ENCODE assay signal across 8 cellular contexts in genomic region chr12:6613776-6614512, GRCh38. TPM values are rescaled to one million over a fixed set of nuclear protein-coding genes. Genes with fewer than 3 reads are reported as not detected.
DNase-seq lines count a peak whose midpoint lies in the region; ATAC-seq and TF ChIP-seq lines count a peak whose summit lies in the region.

No MANE protein-coding gene starts in this region.

- no peaks in the 10 kb centered on the region for H3K9me3 Mint-ChIP-seq in osteocyte (ENCODE audit: unreplicated experiment)

- no peaks in the 10 kb centered on the region for H3K27me3 Mint-ChIP-seq in osteocyte (ENCODE audit: unreplicated experiment)

- peaks cover 36% of the 10 kb centered on the region for H3K4me1 Mint-ChIP-seq in osteocyte (ENCODE audit: unreplicated experiment)

- no peak for TF ChIP-seq CTCF in osteocyte (IDR thresholded peaks at IDR 0.05)

- intact Hi-C loops in left cardiac atrium (cut with DNase I), result loop anchor here (10.0 kb wide), 2 partner anchors 81 to 211 kb away; partner anchors contain the start of genes GPR162 (in 2 of the 2) and P3H3 (in 2 of the 2)

- H3K27me3 ChIP-seq in MG63, result no peaks in the 10 kb centered on the region

- H3K4me3 Mint-ChIP-seq in osteocyte (ENCODE audit: unreplicated experiment), result no peak overlapping the region

- peak overlapping the region; percentile 95 for H3K27ac Mint-ChIP-seq in osteocyte (ENCODE audit: unreplicated experiment)

- ATAC-seq in left cardiac atrium (peak; percentile 88 to 92), GM21390 (IDR thresholded peaks at IDR 0.05; ENCODE audit: unreplicated experiment) (no peak), HG03571 (IDR thresholded peaks at IDR 0.05; ENCODE audit: unreplicated experiment) (no peak)

- H3K36me3 Mint-ChIP-seq in osteocyte (ENCODE audit: unreplicated experiment), result no peaks in the 10 kb centered on the region

- H3K9me3 ChIP-seq in MG63, result no peaks in the 10 kb centered on the region; the same call in 1 of the 2 replicates

- no peaks in the 10 kb centered on the region for H3K36me3 ChIP-seq in MG63

- DNase-seq in GF-D8 (lab: John Stamatoyannopoulos, UW) (peak; percentile 97), MG63 (peak; percentile 98), RPMI7951 (ENCODE audit: low read depth) (peak; percentile 99), astrocyte of the hippocampus (ENCODE audit: low read depth, low spot score) (peak; percentile 95), left cardiac atrium (peak; percentile 91), osteocyte (ENCODE audit: extremely low spot score, unreplicated experiment) (peak; percentile 96)

- H3K4me3 ChIP-seq in MG63, result 0 out of 2 replicates have a peak overlapping the region, but pooled peaks have one; percentile 20

RNA-seq across cellular contexts. Expression of gene CHD4, which starts 6.8 kb away (rescaled TPM):
- total RNA-seq in MG63 (2014; rRNA removed; shearing (Covaris generic); ENCODE audit: low replicate concordance), result 155 and 166 TPM in 2 replicates
- total RNA-seq in RPMI7951 (2014; rRNA removed; shearing (Covaris generic)), result 167 and 180 TPM in 2 replicates
- total RNA-seq in left cardiac atrium (100 to 1,000 TPM; 117 to 151 TPM), osteocyte (348 and 351 TPM in 2 replicates)

RNA-seq across cellular contexts. Expression of gene LPAR5, which starts 21.8 kb away (rescaled TPM):
- 0.03 TPM in 1 of 2 replicates, not detected in the other for total RNA-seq in MG63 (2014; rRNA removed; shearing (Covaris generic); ENCODE audit: low replicate concordance)
- total RNA-seq in RPMI7951 (2014; rRNA removed; shearing (Covaris generic)), result not detected in 2 replicates
- total RNA-seq in left cardiac atrium (1 to 10 TPM; 1.8 to 2.9 TPM), osteocyte (0.32 and 0.50 TPM in 2 replicates)

RNA-seq across cellular contexts. Expression of gene ACRBP, which starts 33.3 kb away (rescaled TPM):
- total RNA-seq in MG63 (2014; rRNA removed; shearing (Covaris generic); ENCODE audit: low replicate concordance), result not detected in 2 replicates
- total RNA-seq in RPMI7951 (2014; rRNA removed; shearing (Covaris generic)), result 0.48 TPM in 1 of 2 replicates, not detected in the other
- total RNA-seq in left cardiac atrium (under 1 TPM; 0.60 to 0.88 TPM), osteocyte (0.73 and 1.0 TPM in 2 replicates)

RNA-seq across cellular contexts. Expression of gene NOP2, which starts 45.9 kb away (rescaled TPM):
- total RNA-seq in MG63 (2014; rRNA removed; shearing (Covaris generic); ENCODE audit: low replicate concordance), result 64.5 and 90.4 TPM in 2 replicates
- 14.2 and 17.8 TPM in 2 replicates for total RNA-seq in RPMI7951 (2014; rRNA removed; shearing (Covaris generic))
- total RNA-seq in left cardiac atrium, result 10 to 100 TPM; 16.0 to 30.5 TPM
- 32.5 and 34.5 TPM in 2 replicates for total RNA-seq in osteocyte

RNA-seq across cellular contexts. Expression of gene ING4, which starts 49.0 kb away (rescaled TPM):
- total RNA-seq in MG63 (2014; rRNA removed; shearing (Covaris generic); ENCODE audit: low replicate concordance), result 30.1 and 33.1 TPM in 2 replicates
- 32.7 and 33.3 TPM in 2 replicates for total RNA-seq in RPMI7951 (2014; rRNA removed; shearing (Covaris generic))
- 10 to 100 TPM; 16.8 to 28.5 TPM for total RNA-seq in left cardiac atrium
- total RNA-seq in osteocyte, result 56.7 and 58.8 TPM in 2 replicates

Comparison
In these comparisons a context has a peak if more than half of its experiments do, and no peak if none do; other contexts are left out.
1. ATAC-seq: peak in left cardiac atrium (2 of 2); none in GM21390 (single experiment) and HG03571 (single experiment).
2. Peak in every context shown above with its lines, with median percentiles within 50 percentile points of each other: DNase-seq.